ENCODE assay signal across 27 cellular contexts in the genomic region with DNA sequence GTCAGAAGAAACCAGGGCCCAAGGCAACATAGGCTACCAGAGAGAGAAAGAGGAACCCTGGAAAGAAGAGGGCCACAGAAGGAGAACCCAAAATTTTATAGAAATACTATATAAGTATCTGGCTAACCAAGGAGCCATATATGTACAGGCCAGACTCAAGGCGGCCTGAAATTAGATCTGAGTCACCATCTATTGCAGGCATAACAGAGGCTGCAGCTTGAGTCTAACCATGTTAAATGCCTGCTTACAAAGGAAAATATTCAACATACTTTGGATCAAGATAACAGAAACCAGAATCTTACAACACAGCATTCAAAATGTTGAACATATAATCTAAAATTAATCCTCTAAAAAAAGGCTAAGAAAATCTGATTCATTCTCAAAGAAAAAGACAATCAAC.
"Had no signal": no experiment of that assay in that cellular context is flagged by ENCODE, and none has a peak within 500 bp of the region (broad histone marks: within the 10 kb centered on the region; RNA-seq: fewer than 3 reads in every experiment).

No MANE protein-coding gene starts in this region.

- H3K27me3 ChIP-seq: left lung, pancreas, tibial nerve, upper lobe of left lung, vagina had no signal

- H3K4me3 Mint-ChIP-seq: naive thymus-derived CD8-positive, alpha-beta T cell; nephron; neural crest cell; stimulated activated effector memory CD8-positive, alpha-beta T cell treated with anti-CD3 and anti-CD28 coated beads, Interleukin-12 subunit alpha, Interleukin-12 subunit beta, amount 100 ng/mL, for 72 hours; stimulated activated naive CD8-positive, alpha-beta T cell treated with anti-CD3 and anti-CD28 coated beads, Interleukin-15, Interleukin-2, amounts not matched to agents 100 ng/mL and 50 ng/mL, for 24 hours had no signal

- H3K27ac Mint-ChIP-seq: nephron; stimulated activated effector memory CD8-positive, alpha-beta T cell treated with anti-CD3 and anti-CD28 coated beads, Interleukin-12 subunit alpha, Interleukin-12 subunit beta, amount 100 ng/mL, for 72 hours; stimulated activated naive CD8-positive, alpha-beta T cell treated with anti-CD3 and anti-CD28 coated beads, Interleukin-15, Interleukin-2, amounts not matched to agents 100 ng/mL and 50 ng/mL, for 24 hours had no signal

- H3K36me3 ChIP-seq: left lung, lower lobe of right lung, pancreas, prostate gland, spleen, tibial nerve, upper lobe of left lung, vagina had no signal

- ATAC-seq: left colon; left lung; lower lobe of right lung; naive thymus-derived CD8-positive, alpha-beta T cell; pancreas; right cardiac atrium; sciatic nerve; stimulated activated effector memory CD8-positive, alpha-beta T cell treated with anti-CD3 and anti-CD28 coated beads, Interleukin-12 subunit alpha, Interleukin-12 subunit beta, amount 100 ng/mL, for 72 hours had no signal

- H3K4me1 Mint-ChIP-seq: stimulated activated effector memory CD8-positive, alpha-beta T cell treated with anti-CD3 and anti-CD28 coated beads, Interleukin-12 subunit alpha, Interleukin-12 subunit beta, amount 100 ng/mL, for 72 hours had no signal

- DNase-seq: hippocampal formation; kidney; left colon; left lung; lower lobe of right lung; mammary epithelial cell; mesenchymal stem cell; naive thymus-derived CD8-positive, alpha-beta T cell; nucleus accumbens; pancreas; posterior cingulate gyrus; retina; right cardiac atrium; small intestine; spleen; stimulated activated CD4-positive, alpha-beta T cell treated with anti-CD3 and anti-CD28 coated beads, Interleukin-4, amount 100 ng/mL, for 24 hours; stimulated activated naive CD4-positive, alpha-beta T cell; substantia nigra; upper lobe of left lung had no signal

- H3K4me3 ChIP-seq: left lung, lower lobe of right lung, pancreas, prostate gland, spleen, tibial nerve, upper lobe of left lung, vagina had no signal

- H3K9me3 ChIP-seq: pancreas, prostate gland, spleen, tibial nerve, upper lobe of left lung, vagina had no signal

- H3K27ac ChIP-seq: left lung, lower lobe of right lung, pancreas, prostate gland, spleen, tibial nerve, upper lobe of left lung, vagina had no signal

- H3K4me1 ChIP-seq: left lung, lower lobe of right lung, pancreas, prostate gland, spleen, tibial nerve, upper lobe of left lung, vagina had no signal

- H3K36me3 Mint-ChIP-seq: stimulated activated effector memory CD8-positive, alpha-beta T cell treated with anti-CD3 and anti-CD28 coated beads, Interleukin-12 subunit alpha, Interleukin-12 subunit beta, amount 100 ng/mL, for 72 hours had no signal
